Comparison of ENCODE assay signal across 1 cellular context in the genomic region with DNA sequence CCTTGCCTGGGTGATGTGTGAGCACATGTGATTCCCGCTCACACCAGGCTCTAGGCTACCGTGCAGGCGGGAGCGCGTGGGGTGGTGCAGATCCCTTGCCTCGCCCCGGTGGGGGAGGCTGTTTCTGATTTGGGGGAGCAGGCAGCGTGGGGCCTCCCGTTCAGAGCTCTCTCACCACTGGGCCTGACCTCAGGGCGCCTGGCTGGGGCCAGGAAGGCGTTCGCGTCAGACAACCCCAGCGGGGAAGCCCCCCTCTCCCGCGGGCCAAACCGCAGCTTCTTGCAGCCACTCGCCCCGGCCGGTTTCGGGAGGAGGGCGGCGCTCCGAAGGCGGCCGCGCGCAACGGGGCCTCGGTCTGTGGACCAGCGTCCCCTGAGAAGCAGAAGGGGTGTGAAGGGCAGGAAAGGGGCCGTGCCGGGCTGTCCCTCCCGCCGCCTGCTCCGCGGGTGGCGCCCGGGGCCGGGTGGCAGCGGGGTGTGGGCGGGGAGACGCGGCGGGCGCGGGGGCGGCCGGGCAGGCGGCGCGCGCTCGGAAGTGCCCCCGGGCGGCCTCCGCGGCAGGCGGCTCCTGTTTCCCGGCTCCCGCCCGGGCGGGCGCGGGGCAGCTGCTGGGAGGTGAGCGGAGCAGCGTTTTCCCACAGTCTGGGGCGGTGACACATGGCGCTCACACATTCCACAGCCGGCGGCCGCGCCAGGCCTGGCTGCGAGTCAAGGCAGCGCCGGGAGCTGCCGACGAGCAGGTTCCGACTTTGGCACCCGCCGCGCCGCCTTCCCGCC.
TF ChIP-seq lines count a peak whose summit lies in the region.

No MANE protein-coding gene starts in this region.

TF ChIP-seq in HepG2, 621 proteins besides CTCF, POLR2A, EP300 and RAD21 (continued from another document and continues in another):
- TF ChIP-seq, protein P1, sequence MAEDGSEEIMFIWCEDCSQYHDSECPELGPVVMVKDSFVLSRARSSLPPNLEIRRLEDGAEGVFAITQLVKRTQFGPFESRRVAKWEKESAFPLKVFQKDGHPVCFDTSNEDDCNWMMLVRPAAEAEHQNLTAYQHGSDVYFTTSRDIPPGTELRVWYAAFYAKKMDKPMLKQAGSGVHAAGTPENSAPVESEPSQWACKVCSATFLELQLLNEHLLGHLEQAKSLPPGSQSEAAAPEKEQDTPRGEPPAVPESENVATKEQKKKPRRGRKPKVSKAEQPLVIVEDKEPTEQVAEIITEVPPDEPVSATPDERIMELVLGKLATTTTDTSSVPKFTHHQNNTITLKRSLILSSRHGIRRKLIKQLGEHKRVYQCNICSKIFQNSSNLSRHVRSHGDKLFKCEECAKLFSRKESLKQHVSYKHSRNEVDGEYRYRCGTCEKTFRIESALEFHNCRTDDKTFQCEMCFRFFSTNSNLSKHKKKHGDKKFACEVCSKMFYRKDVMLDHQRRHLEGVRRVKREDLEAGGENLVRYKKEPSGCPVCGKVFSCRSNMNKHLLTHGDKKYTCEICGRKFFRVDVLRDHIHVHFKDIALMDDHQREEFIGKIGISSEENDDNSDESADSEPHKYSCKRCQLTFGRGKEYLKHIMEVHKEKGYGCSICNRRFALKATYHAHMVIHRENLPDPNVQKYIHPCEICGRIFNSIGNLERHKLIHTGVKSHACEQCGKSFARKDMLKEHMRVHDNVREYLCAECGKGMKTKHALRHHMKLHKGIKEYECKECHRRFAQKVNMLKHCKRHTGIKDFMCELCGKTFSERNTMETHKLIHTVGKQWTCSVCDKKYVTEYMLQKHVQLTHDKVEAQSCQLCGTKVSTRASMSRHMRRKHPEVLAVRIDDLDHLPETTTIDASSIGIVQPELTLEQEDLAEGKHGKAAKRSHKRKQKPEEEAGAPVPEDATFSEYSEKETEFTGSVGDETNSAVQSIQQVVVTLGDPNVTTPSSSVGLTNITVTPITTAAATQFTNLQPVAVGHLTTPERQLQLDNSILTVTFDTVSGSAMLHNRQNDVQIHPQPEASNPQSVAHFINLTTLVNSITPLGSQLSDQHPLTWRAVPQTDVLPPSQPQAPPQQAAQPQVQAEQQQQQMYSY (CRISPR knock-in tag; IDR thresholded peaks at IDR 0.05): peak; percentile 83
- TF ChIP-seq ZNF234 (CRISPR knock-in tag; conservative IDR thresholded peaks at IDR 0.05): no peak
- TF ChIP-seq PRDM10 (CRISPR knock-in tag; IDR thresholded peaks at IDR 0.05; ENCODE audit: low read depth): no peak
- no peak for TF ChIP-seq SIN3B (IDR thresholded peaks at IDR 0.05; ENCODE audit: low read length)
- TF ChIP-seq ZNF678 (CRISPR knock-in tag; IDR thresholded peaks at IDR 0.05): peak; percentile 97; the same call in 1 of the 2 replicates
- no peak for TF ChIP-seq FOXO1 (CRISPR knock-in tag; IDR thresholded peaks at IDR 0.05)
- TF ChIP-seq PHF5A (CRISPR knock-in tag; IDR thresholded peaks at IDR 0.05; ENCODE audit: low read depth, unreplicated experiment): peak; percentile 47
- TF ChIP-seq BCL6 (CRISPR knock-in tag; IDR thresholded peaks at IDR 0.05): peak; percentile 71
- peak; percentile 86; the same call in 1 of the 2 replicates for TF ChIP-seq ZNF33A (CRISPR knock-in tag; IDR thresholded peaks at IDR 0.05; ENCODE audit: borderline replicate concordance)
- peak; percentile 68; the same call in 1 of the 2 replicates for TF ChIP-seq HIC2 (CRISPR knock-in tag; IDR thresholded peaks at IDR 0.05; ENCODE audit: low read depth)
- peak; percentile 95 for TF ChIP-seq FLYWCH1 (CRISPR knock-in tag; IDR thresholded peaks at IDR 0.05)
- TF ChIP-seq PAF1 (CRISPR knock-in tag; IDR thresholded peaks at IDR 0.05): no peak
- peak; percentile 33; the same call in 1 of the 2 replicates for TF ChIP-seq MIER3 (CRISPR knock-in tag; IDR thresholded peaks at IDR 0.05; ENCODE audit: borderline replicate concordance)
- 0 out of 2 replicates have a peak, but pooled peaks have one; percentile 77 for TF ChIP-seq STAT5B (CRISPR knock-in tag; IDR thresholded peaks at IDR 0.05)
- TF ChIP-seq RFX5 (IDR thresholded peaks at IDR 0.05; ENCODE audit: low read depth, low read length): no peak
- peak; percentile 99 for TF ChIP-seq ZNF605 (CRISPR knock-in tag; IDR thresholded peaks at IDR 0.05)
- TF ChIP-seq ATF7-NPFF (CRISPR knock-in tag; IDR thresholded peaks at IDR 0.05; ENCODE audit: low read depth): peak; percentile 97
- no peak for TF ChIP-seq CREB1 (IDR thresholded peaks at IDR 0.05)
- no peak for TF ChIP-seq CREB1 (CRISPR knock-in tag; IDR thresholded peaks at IDR 0.05)
- TF ChIP-seq SNAI1 (CRISPR knock-in tag; IDR thresholded peaks at IDR 0.05; ENCODE audit: borderline replicate concordance): no peak; the same call in 1 of the 2 replicates
- TF ChIP-seq ZFX (CRISPR knock-in tag; IDR thresholded peaks at IDR 0.05; ENCODE audit: low read depth): peak; percentile 76
- TF ChIP-seq ZNF557 (CRISPR knock-in tag; IDR thresholded peaks at IDR 0.05): peak; percentile 98; the same call in 1 of the 2 replicates
- no peak for TF ChIP-seq NPAS2 (CRISPR knock-in tag; IDR thresholded peaks at IDR 0.05; ENCODE audit: borderline replicate concordance)
- TF ChIP-seq TARDBP (CRISPR knock-in tag; IDR thresholded peaks at IDR 0.05): peak; percentile 80
- no peak for TF ChIP-seq ZNF496 (CRISPR knock-in tag; IDR thresholded peaks at IDR 0.05; ENCODE audit: insufficient replicate concordance)
- peak; percentile 99 for TF ChIP-seq ZNF724P (CRISPR knock-in tag; IDR thresholded peaks at IDR 0.05; ENCODE audit: borderline replicate concordance)
- peak; percentile 93 for TF ChIP-seq ZNF335 (CRISPR knock-in tag; IDR thresholded peaks at IDR 0.05)
- no peak for TF ChIP-seq ATF7 (IDR thresholded peaks at IDR 0.05)
- peak; percentile 71; the same call in 1 of the 2 replicates for TF ChIP-seq ATF7 (CRISPR knock-in tag; IDR thresholded peaks at IDR 0.05)
- TF ChIP-seq RAD51 (IDR thresholded peaks at IDR 0.05; ENCODE audit: borderline replicate concordance): no peak
- no peak for TF ChIP-seq TRIM24 (CRISPR knock-in tag; IDR thresholded peaks at IDR 0.05)
- TF ChIP-seq MLX (CRISPR knock-in tag; IDR thresholded peaks at IDR 0.05): peak; percentile 48; the same call in 1 of the 2 replicates
- TF ChIP-seq ZNF790 (CRISPR knock-in tag; IDR thresholded peaks at IDR 0.05; ENCODE audit: borderline replicate concordance): peak; percentile 94; the same call in 1 of the 2 replicates
- TF ChIP-seq HNRNPUL1 (IDR thresholded peaks at IDR 0.05; ENCODE audit: low read depth, low read length): no peak
- peak; percentile 45 for TF ChIP-seq ZNF121 (CRISPR knock-in tag; IDR thresholded peaks at IDR 0.05)
- TF ChIP-seq ZKSCAN8 (CRISPR knock-in tag; IDR thresholded peaks at IDR 0.05; ENCODE audit: borderline replicate concordance): peak; percentile 66; the same call in 1 of the 2 replicates
- TF ChIP-seq ZNF615 (CRISPR knock-in tag; IDR thresholded peaks at IDR 0.05; ENCODE audit: borderline replicate concordance): peak; percentile 81; the same call in 1 of the 2 replicates
- TF ChIP-seq, protein P2, sequence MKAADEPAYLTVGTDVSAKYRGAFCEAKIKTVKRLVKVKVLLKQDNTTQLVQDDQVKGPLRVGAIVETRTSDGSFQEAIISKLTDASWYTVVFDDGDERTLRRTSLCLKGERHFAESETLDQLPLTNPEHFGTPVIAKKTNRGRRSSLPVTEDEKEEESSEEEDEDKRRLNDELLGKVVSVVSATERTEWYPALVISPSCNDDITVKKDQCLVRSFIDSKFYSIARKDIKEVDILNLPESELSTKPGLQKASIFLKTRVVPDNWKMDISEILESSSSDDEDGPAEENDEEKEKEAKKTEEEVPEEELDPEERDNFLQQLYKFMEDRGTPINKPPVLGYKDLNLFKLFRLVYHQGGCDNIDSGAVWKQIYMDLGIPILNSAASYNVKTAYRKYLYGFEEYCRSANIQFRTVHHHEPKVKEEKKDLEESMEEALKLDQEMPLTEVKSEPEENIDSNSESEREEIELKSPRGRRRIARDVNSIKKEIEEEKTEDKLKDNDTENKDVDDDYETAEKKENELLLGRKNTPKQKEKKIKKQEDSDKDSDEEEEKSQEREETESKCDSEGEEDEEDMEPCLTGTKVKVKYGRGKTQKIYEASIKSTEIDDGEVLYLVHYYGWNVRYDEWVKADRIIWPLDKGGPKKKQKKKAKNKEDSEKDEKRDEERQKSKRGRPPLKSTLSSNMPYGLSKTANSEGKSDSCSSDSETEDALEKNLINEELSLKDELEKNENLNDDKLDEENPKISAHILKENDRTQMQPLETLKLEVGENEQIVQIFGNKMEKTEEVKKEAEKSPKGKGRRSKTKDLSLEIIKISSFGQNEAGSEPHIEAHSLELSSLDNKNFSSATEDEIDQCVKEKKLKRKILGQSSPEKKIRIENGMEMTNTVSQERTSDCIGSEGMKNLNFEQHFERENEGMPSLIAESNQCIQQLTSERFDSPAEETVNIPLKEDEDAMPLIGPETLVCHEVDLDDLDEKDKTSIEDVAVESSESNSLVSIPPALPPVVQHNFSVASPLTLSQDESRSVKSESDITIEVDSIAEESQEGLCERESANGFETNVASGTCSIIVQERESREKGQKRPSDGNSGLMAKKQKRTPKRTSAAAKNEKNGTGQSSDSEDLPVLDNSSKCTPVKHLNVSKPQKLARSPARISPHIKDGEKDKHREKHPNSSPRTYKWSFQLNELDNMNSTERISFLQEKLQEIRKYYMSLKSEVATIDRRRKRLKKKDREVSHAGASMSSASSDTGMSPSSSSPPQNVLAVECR (CRISPR knock-in tag; IDR thresholded peaks at IDR 0.05; ENCODE audit: borderline replicate concordance): peak; percentile 39
- TF ChIP-seq ZNF12 (CRISPR knock-in tag; IDR thresholded peaks at IDR 0.05): peak; percentile 79
- TF ChIP-seq ZNF564 (CRISPR knock-in tag; IDR thresholded peaks at IDR 0.05): 0 out of 2 replicates have a peak, but pooled peaks have one; percentile 78
- TF ChIP-seq NCOA2 (CRISPR knock-in tag; IDR thresholded peaks at IDR 0.05): peak; percentile 74; the same call in 1 of the 2 replicates
- peak; percentile 98 for TF ChIP-seq SALL1 (CRISPR knock-in tag; IDR thresholded peaks at IDR 0.05)
- no peak for TF ChIP-seq JUND (CRISPR knock-in tag; IDR thresholded peaks at IDR 0.05)
- TF ChIP-seq, protein P3, sequence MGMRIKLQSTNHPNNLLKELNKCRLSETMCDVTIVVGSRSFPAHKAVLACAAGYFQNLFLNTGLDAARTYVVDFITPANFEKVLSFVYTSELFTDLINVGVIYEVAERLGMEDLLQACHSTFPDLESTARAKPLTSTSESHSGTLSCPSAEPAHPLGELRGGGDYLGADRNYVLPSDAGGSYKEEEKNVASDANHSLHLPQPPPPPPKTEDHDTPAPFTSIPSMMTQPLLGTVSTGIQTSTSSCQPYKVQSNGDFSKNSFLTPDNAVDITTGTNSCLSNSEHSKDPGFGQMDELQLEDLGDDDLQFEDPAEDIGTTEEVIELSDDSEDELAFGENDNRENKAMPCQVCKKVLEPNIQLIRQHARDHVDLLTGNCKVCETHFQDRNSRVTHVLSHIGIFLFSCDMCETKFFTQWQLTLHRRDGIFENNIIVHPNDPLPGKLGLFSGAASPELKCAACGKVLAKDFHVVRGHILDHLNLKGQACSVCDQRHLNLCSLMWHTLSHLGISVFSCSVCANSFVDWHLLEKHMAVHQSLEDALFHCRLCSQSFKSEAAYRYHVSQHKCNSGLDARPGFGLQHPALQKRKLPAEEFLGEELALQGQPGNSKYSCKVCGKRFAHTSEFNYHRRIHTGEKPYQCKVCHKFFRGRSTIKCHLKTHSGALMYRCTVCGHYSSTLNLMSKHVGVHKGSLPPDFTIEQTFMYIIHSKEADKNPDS (CRISPR knock-in tag; IDR thresholded peaks at IDR 0.05): peak; percentile 79; the same call in 1 of the 2 replicates
- TF ChIP-seq, protein P4, sequence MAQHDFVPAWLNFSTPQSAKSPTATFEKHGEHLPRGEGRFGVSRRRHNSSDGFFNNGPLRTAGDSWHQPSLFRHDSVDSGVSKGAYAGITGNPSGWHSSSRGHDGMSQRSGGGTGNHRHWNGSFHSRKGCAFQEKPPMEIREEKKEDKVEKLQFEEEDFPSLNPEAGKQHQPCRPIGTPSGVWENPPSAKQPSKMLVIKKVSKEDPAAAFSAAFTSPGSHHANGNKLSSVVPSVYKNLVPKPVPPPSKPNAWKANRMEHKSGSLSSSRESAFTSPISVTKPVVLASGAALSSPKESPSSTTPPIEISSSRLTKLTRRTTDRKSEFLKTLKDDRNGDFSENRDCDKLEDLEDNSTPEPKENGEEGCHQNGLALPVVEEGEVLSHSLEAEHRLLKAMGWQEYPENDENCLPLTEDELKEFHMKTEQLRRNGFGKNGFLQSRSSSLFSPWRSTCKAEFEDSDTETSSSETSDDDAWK (CRISPR knock-in tag; IDR thresholded peaks at IDR 0.05): no peak
